1 cellular context compared by ENCODE assay signal in the genomic region with DNA sequence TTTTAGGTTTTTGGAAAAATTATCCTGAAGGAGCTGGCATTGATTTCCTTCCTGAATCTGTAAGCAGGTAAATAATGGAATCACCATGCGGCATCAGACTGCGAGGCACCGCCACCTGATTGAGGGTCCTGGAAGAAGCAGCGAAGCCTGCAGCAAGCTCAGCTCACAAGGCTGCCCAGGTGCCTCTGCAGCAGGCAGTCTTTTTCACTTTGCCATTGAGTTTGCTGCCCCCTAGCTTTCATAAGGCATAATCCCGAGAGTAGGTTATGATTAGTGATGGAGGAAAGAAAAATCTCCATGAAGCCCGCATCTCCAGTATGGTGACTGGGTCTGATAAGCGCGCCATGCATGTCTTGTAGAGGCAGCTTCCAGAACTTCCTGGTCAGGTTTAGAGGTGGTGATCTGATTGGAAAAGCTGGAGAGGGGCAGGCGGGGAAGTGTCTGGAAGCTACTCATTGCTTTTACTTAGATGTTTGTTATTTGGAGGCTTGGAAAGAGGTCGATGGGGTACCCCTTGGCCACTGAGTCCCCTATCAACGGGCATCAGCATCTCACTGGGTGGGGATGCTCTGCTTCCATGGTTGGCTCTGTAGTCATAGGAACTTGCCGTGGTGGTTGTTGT.
TF ChIP-seq lines count a peak whose summit lies in the region.

No MANE protein-coding gene starts in this region.

TF ChIP-seq in IMR-90, 13 proteins besides CTCF, POLR2A, EP300 and RAD21 (continued from another document):
- TF ChIP-seq MAZ (IDR thresholded peaks at IDR 0.05; ENCODE audit: borderline replicate concordance, low read depth, low read length) (no peak), NFE2L2 (IDR thresholded peaks at IDR 0.05; ENCODE audit: low read depth, low read length) (no peak)
- TF ChIP-seq, protein P1, sequence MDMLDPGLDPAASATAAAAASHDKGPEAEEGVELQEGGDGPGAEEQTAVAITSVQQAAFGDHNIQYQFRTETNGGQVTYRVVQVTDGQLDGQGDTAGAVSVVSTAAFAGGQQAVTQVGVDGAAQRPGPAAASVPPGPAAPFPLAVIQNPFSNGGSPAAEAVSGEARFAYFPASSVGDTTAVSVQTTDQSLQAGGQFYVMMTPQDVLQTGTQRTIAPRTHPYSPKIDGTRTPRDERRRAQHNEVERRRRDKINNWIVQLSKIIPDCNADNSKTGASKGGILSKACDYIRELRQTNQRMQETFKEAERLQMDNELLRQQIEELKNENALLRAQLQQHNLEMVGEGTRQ (IDR thresholded peaks at IDR 0.05; ENCODE audit: low read depth, low read length): no peak
TF ChIP-seq in IMR-90: peak in this region for 1.
